In the genomic region with DNA sequence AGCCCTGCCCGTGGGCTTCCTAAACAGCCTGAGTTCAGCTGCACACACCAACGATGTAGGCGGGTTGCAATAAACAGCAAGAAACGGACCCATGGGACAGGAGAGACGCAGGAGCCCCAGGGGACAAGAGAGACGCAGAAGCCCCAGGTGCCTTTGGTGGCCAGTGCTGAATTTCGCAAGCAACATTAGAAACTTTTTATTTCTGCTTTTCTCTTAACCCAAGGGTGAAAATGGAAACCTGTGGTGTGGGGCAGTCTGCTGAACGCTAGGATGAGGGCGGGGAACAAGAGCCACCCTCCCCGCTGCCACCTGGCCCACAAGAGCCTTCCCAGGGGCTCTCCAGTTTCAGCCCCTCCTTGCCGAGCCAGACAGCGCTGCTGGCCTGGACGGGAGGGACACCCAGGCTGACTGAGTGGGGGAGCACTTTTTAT, we compare ENCODE assay signal across 1 cellular context.
TF ChIP-seq lines count a peak whose summit lies in the region.

No MANE protein-coding gene starts in this region.

TF ChIP-seq in GM23338, 12 proteins besides CTCF, POLR2A, EP300 and RAD21 (continued from another document):
- no peak for TF ChIP-seq ZNF114 (CRISPR knock-in tag; IDR thresholded peaks at IDR 0.05)
- TF ChIP-seq, protein P1, sequence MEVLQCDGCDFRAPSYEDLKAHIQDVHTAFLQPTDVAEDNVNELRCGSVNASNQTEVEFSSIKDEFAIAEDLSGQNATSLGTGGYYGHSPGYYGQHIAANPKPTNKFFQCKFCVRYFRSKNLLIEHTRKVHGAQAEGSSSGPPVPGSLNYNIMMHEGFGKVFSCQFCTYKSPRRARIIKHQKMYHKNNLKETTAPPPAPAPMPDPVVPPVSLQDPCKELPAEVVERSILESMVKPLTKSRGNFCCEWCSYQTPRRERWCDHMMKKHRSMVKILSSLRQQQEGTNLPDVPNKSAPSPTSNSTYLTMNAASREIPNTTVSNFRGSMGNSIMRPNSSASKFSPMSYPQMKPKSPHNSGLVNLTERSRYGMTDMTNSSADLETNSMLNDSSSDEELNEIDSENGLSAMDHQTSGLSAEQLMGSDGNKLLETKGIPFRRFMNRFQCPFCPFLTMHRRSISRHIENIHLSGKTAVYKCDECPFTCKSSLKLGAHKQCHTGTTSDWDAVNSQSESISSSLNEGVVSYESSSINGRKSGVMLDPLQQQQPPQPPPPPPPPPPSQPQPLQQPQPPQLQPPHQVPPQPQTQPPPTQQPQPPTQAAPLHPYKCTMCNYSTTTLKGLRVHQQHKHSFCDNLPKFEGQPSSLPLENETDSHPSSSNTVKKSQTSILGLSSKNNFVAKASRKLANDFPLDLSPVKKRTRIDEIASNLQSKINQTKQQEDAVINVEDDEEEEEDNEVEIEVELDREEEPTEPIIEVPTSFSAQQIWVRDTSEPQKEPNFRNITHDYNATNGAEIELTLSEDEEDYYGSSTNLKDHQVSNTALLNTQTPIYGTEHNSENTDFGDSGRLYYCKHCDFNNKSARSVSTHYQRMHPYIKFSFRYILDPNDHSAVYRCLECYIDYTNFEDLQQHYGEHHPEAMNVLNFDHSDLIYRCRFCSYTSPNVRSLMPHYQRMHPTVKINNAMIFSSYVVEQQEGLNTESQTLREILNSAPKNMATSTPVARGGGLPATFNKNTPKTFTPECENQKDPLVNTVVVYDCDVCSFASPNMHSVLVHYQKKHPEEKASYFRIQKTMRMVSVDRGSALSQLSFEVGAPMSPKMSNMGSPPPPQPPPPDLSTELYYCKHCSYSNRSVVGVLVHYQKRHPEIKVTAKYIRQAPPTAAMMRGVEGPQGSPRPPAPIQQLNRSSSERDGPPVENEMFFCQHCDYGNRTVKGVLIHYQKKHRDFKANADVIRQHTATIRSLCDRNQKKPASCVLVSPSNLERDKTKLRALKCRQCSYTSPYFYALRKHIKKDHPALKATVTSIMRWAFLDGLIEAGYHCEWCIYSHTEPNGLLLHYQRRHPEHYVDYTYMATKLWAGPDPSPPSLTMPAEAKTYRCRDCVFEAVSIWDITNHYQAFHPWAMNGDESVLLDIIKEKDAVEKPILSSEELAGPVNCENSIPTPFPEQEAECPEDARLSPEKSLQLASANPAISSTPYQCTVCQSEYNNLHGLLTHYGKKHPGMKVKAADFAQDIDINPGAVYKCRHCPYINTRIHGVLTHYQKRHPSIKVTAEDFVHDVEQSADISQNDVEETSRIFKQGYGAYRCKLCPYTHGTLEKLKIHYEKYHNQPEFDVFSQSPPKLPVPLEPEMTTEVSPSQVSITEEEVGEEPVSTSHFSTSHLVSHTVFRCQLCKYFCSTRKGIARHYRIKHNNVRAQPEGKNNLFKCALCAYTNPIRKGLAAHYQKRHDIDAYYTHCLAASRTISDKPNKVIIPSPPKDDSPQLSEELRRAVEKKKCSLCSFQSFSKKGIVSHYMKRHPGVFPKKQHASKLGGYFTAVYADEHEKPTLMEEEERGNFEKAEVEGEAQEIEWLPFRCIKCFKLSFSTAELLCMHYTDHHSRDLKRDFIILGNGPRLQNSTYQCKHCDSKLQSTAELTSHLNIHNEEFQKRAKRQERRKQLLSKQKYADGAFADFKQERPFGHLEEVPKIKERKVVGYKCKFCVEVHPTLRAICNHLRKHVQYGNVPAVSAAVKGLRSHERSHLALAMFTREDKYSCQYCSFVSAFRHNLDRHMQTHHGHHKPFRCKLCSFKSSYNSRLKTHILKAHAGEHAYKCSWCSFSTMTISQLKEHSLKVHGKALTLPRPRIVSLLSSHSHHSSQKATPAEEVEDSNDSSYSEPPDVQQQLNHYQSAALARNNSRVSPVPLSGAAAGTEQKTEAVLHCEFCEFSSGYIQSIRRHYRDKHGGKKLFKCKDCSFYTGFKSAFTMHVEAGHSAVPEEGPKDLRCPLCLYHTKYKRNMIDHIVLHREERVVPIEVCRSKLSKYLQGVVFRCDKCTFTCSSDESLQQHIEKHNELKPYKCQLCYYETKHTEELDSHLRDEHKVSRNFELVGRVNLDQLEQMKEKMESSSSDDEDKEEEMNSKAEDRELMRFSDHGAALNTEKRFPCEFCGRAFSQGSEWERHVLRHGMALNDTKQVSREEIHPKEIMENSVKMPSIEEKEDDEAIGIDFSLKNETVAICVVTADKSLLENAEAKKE (CRISPR knock-in tag; IDR thresholded peaks at IDR 0.05), result no peak
- no peak for TF ChIP-seq CREB1 (CRISPR knock-in tag; IDR thresholded peaks at IDR 0.05; ENCODE audit: low read depth)
- no peak for TF ChIP-seq ZNF331 (CRISPR knock-in tag; IDR thresholded peaks at IDR 0.05; ENCODE audit: low read depth)
